1 cellular context compared by ENCODE assay signal in genomic region chr1:5858844-5859407, GRCh38.
TF ChIP-seq lines count a peak whose summit lies in the region.

No MANE protein-coding gene starts in this region.

TF ChIP-seq in GM23338, 12 proteins besides CTCF, POLR2A, EP300 and RAD21 (continued from another document):
- no peak for TF ChIP-seq REST (IDR thresholded peaks at IDR 0.05; ENCODE audit: unreplicated experiment)
- no peak for TF ChIP-seq ZNF462 (CRISPR knock-in tag; IDR thresholded peaks at IDR 0.05)
- no peak for TF ChIP-seq ZNF114 (CRISPR knock-in tag; IDR thresholded peaks at IDR 0.05)
- TF ChIP-seq, protein P1, sequence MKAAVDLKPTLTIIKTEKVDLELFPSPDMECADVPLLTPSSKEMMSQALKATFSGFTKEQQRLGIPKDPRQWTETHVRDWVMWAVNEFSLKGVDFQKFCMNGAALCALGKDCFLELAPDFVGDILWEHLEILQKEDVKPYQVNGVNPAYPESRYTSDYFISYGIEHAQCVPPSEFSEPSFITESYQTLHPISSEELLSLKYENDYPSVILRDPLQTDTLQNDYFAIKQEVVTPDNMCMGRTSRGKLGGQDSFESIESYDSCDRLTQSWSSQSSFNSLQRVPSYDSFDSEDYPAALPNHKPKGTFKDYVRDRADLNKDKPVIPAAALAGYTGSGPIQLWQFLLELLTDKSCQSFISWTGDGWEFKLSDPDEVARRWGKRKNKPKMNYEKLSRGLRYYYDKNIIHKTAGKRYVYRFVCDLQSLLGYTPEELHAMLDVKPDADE (IDR thresholded peaks at IDR 0.05): no peak
- TF ChIP-seq NANOG (IDR thresholded peaks at IDR 0.05; ENCODE audit: borderline replicate concordance): no peak
- TF ChIP-seq JUNB (IDR thresholded peaks at IDR 0.05; ENCODE audit: unreplicated experiment): no peak
- no peak for TF ChIP-seq CREB1 (CRISPR knock-in tag; IDR thresholded peaks at IDR 0.05; ENCODE audit: low read depth)
- no peak for TF ChIP-seq EZH2 (IDR thresholded peaks at IDR 0.05; ENCODE audit: low read depth, unreplicated experiment)
